ENCODE assay signal across 9 cellular contexts in the genomic region with DNA sequence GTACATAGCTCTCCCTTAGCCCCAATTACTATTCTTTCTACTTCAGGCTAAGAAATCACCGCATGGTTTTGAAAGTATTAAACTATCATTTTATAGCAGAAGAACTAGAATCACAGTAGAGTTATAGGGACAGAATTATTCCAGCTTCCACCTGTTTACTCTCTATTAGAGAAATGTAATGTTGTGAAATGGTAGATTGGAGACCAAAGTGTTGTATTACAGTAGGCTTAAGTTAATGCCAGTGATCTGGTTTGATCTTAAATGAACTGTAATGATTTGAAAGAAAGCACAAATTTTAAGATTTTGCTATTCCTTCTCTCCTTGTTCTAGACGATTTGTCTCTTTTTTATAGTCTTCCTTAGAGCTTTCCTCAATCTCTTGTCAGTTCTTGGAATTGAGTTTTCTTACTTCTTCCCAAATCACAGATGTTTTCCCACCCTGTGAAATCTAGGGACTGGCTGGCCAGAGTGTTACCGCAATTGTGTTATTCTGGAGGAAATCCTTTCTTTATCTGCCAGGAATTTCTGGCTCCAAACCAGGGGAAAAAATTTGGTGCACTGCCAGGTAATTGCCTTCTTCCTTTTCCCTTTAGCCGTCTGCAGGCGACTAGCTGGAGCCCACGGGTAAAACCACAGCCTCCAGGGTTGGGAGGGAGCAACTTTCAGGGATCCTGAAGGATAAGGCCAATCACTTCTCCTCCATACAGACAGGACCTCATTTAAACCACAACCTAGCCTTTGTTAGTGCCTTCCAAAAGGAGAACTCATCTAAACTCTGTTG. TPM values are rescaled to one million over a fixed set of nuclear protein-coding genes. Genes with fewer than 3 reads are reported as not detected.
DNase-seq lines count a peak whose midpoint lies in the region; ATAC-seq and TF ChIP-seq lines count a peak whose summit lies in the region.
"Had no signal": no experiment of that assay in that cellular context is flagged by ENCODE, and none has a peak within 500 bp of the region (broad histone marks: within the 10 kb centered on the region; RNA-seq: fewer than 3 reads in every experiment).

No MANE protein-coding gene starts in this region.

- no peak overlapping the region for H3K9ac ChIP-seq in mesenchymal stem cell (ENCODE audit: low read length)

- no peak overlapping the region for H4K8ac ChIP-seq in mesenchymal stem cell (ENCODE audit: low read length)

- H3K4me2 ChIP-seq in mesenchymal stem cell (ENCODE audit: low read length, poor library complexity, severe bottlenecking) = no peak overlapping the region

- 46% methylated on average over 5 of the region's 6 CpGs for WGBS in mesenchymal stem cell

- H3K79me1 ChIP-seq in mesenchymal stem cell (replicated peaks; ENCODE audit: low read length, poor library complexity, severe bottlenecking) = no peaks in the 10 kb centered on the region

- H3K4ac ChIP-seq in mesenchymal stem cell (ENCODE audit: low read depth in 1 of 2, low read length in 2 of 2) = no peak overlapping the region

- no peak overlapping the region for H2AFZ ChIP-seq in mesenchymal stem cell (ENCODE audit: low read depth, low read length)

- no peak overlapping the region for H3K4me3 ChIP-seq in AG04450 (ENCODE audit: low read depth, low read length)
- H3K4me3 ChIP-seq in mesenchymal stem cell (ENCODE audit: insufficient read depth in 1 of 2, low read depth in 1 of 2, low read length in 2 of 2) = no peak overlapping the region
- H3K4me3 ChIP-seq: ascending aorta had no signal

- ATAC-seq in GM21390 (IDR thresholded peaks at IDR 0.05; ENCODE audit: unreplicated experiment) = no peak
- ATAC-seq in GM18520 (IDR thresholded peaks at IDR 0.05; ENCODE audit: unreplicated experiment) = no peak

- no peaks in the 10 kb centered on the region for H3K4me1 ChIP-seq in mesenchymal stem cell (ENCODE audit: control insufficient read depth, insufficient read depth, low read depth, low read length)

- no peak overlapping the region for H2BK120ac ChIP-seq in mesenchymal stem cell (ENCODE audit: low read depth, low read length)

- TF ChIP-seq CTCF in AG04450 (IDR thresholded peaks at IDR 0.05; ENCODE audit: low read depth, low read length) = no peak

- H3K27ac ChIP-seq in AG04450 (ENCODE audit: low read depth, low read length) = no peak overlapping the region
- no peak overlapping the region for H3K27ac ChIP-seq in mesenchymal stem cell (ENCODE audit: low read length, poor library complexity, severe bottlenecking)

- no peak overlapping the region for H2BK12ac ChIP-seq in mesenchymal stem cell (ENCODE audit: low read length in 2 of 2)

- no peak overlapping the region for H3K14ac ChIP-seq in mesenchymal stem cell (ENCODE audit: low read length in 2 of 2)

- no peaks in the 10 kb centered on the region for H3K9me3 ChIP-seq in AG04450 (ENCODE audit: control insufficient read depth, insufficient read depth, low read length)
- H3K9me3 ChIP-seq in mesenchymal stem cell (ENCODE audit: control insufficient read depth, low read length) = no peaks in the 10 kb centered on the region
- H3K9me3 ChIP-seq: ascending aorta had no signal

- no peak overlapping the region for H2AK5ac ChIP-seq in mesenchymal stem cell (ENCODE audit: low read length, severe bottlenecking)

- H3K36me3 ChIP-seq in mesenchymal stem cell (ENCODE audit: control insufficient read depth in 1 of 2, insufficient read depth in 2 of 2, low read depth in 1 of 2, low read length in 2 of 2) = peaks cover 3 to 17% of the 10 kb centered on the region in 2 experiments
- H3K36me3 ChIP-seq: ascending aorta had no signal

- CTCF ChIA-PET in AG04450 (lab: Charles Lee) = no interaction called here

- H2BK5ac ChIP-seq in mesenchymal stem cell (ENCODE audit: low read depth, low read length, poor library complexity, severe bottlenecking) = no peak overlapping the region

- H4K91ac ChIP-seq in mesenchymal stem cell (ENCODE audit: low read length) = no peak overlapping the region

- in situ Hi-C loops in KBM-7 (cut with MboI; ENCODE audit: low pct_unique_long_range_greater_than_20kb, low sequenced_read_pairs) = no loop called here

- no peak overlapping the region for H2BK15ac ChIP-seq in mesenchymal stem cell (ENCODE audit: low read depth, poor library complexity, severe bottlenecking)

- POLR2A ChIA-PET in AG04450 (lab: Yijun Ruan, JAX) = no interaction called here

- DNase-seq in AG04450 (ENCODE audit: low read depth, low spot score) (peak; percentile 63), KBM-7 (peak; percentile 16), dedifferentiated amniotic fluid mesenchymal stem cell (ENCODE audit: extremely low spot score) (peak; percentile 77), mesenchymal stem cell (peak; percentile 63), UCSD-AML1 (lab: John Stamatoyannopoulos, UW; ENCODE audit: unreplicated experiment) (no peak), NAMALWA (ENCODE audit: low spot score) (no peak)

- H3K27me3 ChIP-seq in AG04450 (ENCODE audit: control insufficient read depth, insufficient read depth, low read length) (no peaks in the 10 kb centered on the region), mesenchymal stem cell (ENCODE audit: control insufficient read depth in 1 of 2, insufficient read depth in 1 of 2, low read length in 2 of 2) (no peaks in the 10 kb centered on the region)
- H3K27me3 ChIP-seq: ascending aorta had no signal

- no peak overlapping the region for H3K23ac ChIP-seq in mesenchymal stem cell (ENCODE audit: low read length in 2 of 2)

- H3K18ac ChIP-seq in mesenchymal stem cell (ENCODE audit: low read depth in 1 of 2, low read length in 2 of 2) = no peak overlapping the region

RNA-seq across cellular contexts. Expression of gene NOP58, which starts 51.7 kb away (rescaled TPM):
- polyA plus RNA-seq in AG04450 (2011; rRNA removed) = 41.9 and 63.4 TPM in 2 replicates
- 22.3 and 28.9 TPM in 2 replicates for polyA minus RNA-seq in AG04450 (2011; rRNA and poly(A)+ RNA removed)
- polyA plus RNA-seq in mesenchymal stem cell (2013, experiment 1 of 2) = 65.5 TPM
- 65.4 TPM for polyA plus RNA-seq in mesenchymal stem cell (2013, experiment 2 of 2)

RNA-seq across cellular contexts. Expression of gene BMPR2, which starts 58.9 kb away (rescaled TPM):
- polyA plus RNA-seq in AG04450 (2011; rRNA removed) = 58.7 and 78.1 TPM in 2 replicates
- polyA minus RNA-seq in AG04450 (2011; rRNA and poly(A)+ RNA removed) = 152 and 217 TPM in 2 replicates
- polyA plus RNA-seq in mesenchymal stem cell (2013, experiment 1 of 2) = 45.5 TPM
- polyA plus RNA-seq in mesenchymal stem cell (2013, experiment 2 of 2) = 43.2 TPM

Comparison
In these comparisons a context has a peak if more than half of its experiments do, and no peak if none do; other contexts are left out.
1. DNase-seq: peak in AG04450 (single experiment), KBM-7 (single experiment), dedifferentiated amniotic fluid mesenchymal stem cell (single experiment) and mesenchymal stem cell (single experiment); none in UCSD-AML1 (single experiment) and NAMALWA (single experiment).